In genomic region chr18:22015156-22015555, GRCh38 we compare ENCODE assay signal across 23 cellular contexts.
"Had no signal": no experiment of that assay in that cellular context is flagged by ENCODE, and none has a peak within 500 bp of the region (broad histone marks: within the 10 kb centered on the region; RNA-seq: fewer than 3 reads in every experiment).

No MANE protein-coding gene starts in this region.

- H3K27ac Mint-ChIP-seq: activated CD4-positive, alpha-beta T cell treated with anti-CD3 and anti-CD28 coated beads, Interleukin-2, amount 10 ng/mL, durations not matched to agents 24 days and 14 days; activated CD8-positive, alpha-beta T cell treated with anti-CD3 and anti-CD28 coated beads for 36 hours; activated naive CD8-positive, alpha-beta T cell treated with anti-CD3 and anti-CD28 coated beads for 36 hours; activated T-helper 17 cell treated with anti-CD3 and anti-CD28 coated beads, Interleukin-2, amount 50 U/mL, for 72 hours; memory B cell; naive B cell; neural progenitor cell; stimulated activated naive CD8-positive, alpha-beta T cell treated with anti-CD3 and anti-CD28 coated beads, Interleukin-15, Interleukin-2, amounts not matched to agents 100 ng/mL and 50 ng/mL, for 24 hours had no signal

- H3K4me3 Mint-ChIP-seq: activated CD4-positive, alpha-beta T cell treated with anti-CD3 and anti-CD28 coated beads, Interleukin-2, amount 10 ng/mL, durations not matched to agents 24 days and 14 days; activated CD8-positive, alpha-beta T cell treated with anti-CD3 and anti-CD28 coated beads for 36 hours; activated naive CD8-positive, alpha-beta T cell treated with anti-CD3 and anti-CD28 coated beads for 36 hours; activated T-helper 17 cell treated with anti-CD3 and anti-CD28 coated beads, Interleukin-2, amount 50 U/mL, for 72 hours; memory B cell; naive B cell; neural progenitor cell; stimulated activated naive CD8-positive, alpha-beta T cell treated with anti-CD3 and anti-CD28 coated beads, Interleukin-15, Interleukin-2, amounts not matched to agents 100 ng/mL and 50 ng/mL, for 24 hours had no signal

- H3K9me3 ChIP-seq: body of pancreas, psoas muscle, right lobe of liver had no signal

- H3K27me3 Mint-ChIP-seq: activated CD4-positive, alpha-beta T cell treated with anti-CD3 and anti-CD28 coated beads, Interleukin-2, amount 10 ng/mL, durations not matched to agents 24 days and 14 days; naive B cell had no signal

- H3K36me3 ChIP-seq: heart left ventricle, neural progenitor cell, right lobe of liver, tibial nerve had no signal

- H3K4me2 ChIP-seq: neural progenitor cell had no signal

- H2AFZ ChIP-seq: neural progenitor cell had no signal

- H3K27ac ChIP-seq: body of pancreas, dorsolateral prefrontal cortex, heart left ventricle, neural progenitor cell, psoas muscle, right lobe of liver, tibial nerve had no signal

- H3K36me3 Mint-ChIP-seq: activated naive CD8-positive, alpha-beta T cell treated with anti-CD3 and anti-CD28 coated beads for 36 hours had no signal

- H3K9ac ChIP-seq: neural progenitor cell had no signal

- DNase-seq: activated CD4-positive, alpha-beta T cell treated with anti-CD3 and anti-CD28 coated beads, Interleukin-2, amount 10 ng/mL, durations not matched to agents 24 days and 14 days; activated CD8-positive, alpha-beta T cell treated with anti-CD3 and anti-CD28 coated beads for 36 hours; activated naive CD4-positive, alpha-beta T cell; activated naive CD8-positive, alpha-beta T cell treated with anti-CD3 and anti-CD28 coated beads for 36 hours; activated T-cell treated with anti-CD3 and anti-CD28 coated beads, Interleukin-2, amount 50 U/mL, for 1 hour; amygdala; body of pancreas; caudate nucleus; dorsolateral prefrontal cortex; heart left ventricle; left ventricle myocardium superior; mucosa of descending colon; naive B cell; psoas muscle; right lobe of liver; small intestine; stimulated activated CD4-positive, alpha-beta T cell treated with anti-CD3 and anti-CD28 coated beads, Interleukin-15, amount 100 ng/mL, for 24 hours; stimulated activated CD4-positive, alpha-beta T cell treated with anti-CD3 and anti-CD28 coated beads, Interleukin-2, amount 100 ng/mL, for 48 hours had no signal

- H3K4me1 ChIP-seq: heart left ventricle, neural progenitor cell, psoas muscle, tibial nerve had no signal

- H3K9me3 Mint-ChIP-seq: activated CD4-positive, alpha-beta T cell treated with anti-CD3 and anti-CD28 coated beads, Interleukin-2, amount 10 ng/mL, durations not matched to agents 24 days and 14 days had no signal

- H3K27me3 ChIP-seq: body of pancreas, heart left ventricle, neural progenitor cell, right lobe of liver, tibial nerve had no signal

- H3K4me3 ChIP-seq: body of pancreas, dorsolateral prefrontal cortex, heart left ventricle, mucosa of descending colon, neural progenitor cell, psoas muscle, right lobe of liver, tibial nerve had no signal

- H3K4me1 Mint-ChIP-seq: activated CD4-positive, alpha-beta T cell treated with anti-CD3 and anti-CD28 coated beads, Interleukin-2, amount 10 ng/mL, durations not matched to agents 24 days and 14 days; activated naive CD8-positive, alpha-beta T cell treated with anti-CD3 and anti-CD28 coated beads for 36 hours; memory B cell had no signal

- ATAC-seq: activated CD8-positive, alpha-beta T cell treated with anti-CD3 and anti-CD28 coated beads for 36 hours; activated T-helper 17 cell treated with anti-CD3 and anti-CD28 coated beads, Interleukin-2, amount 50 U/mL, for 72 hours; body of pancreas; heart left ventricle; left ventricle myocardium superior; mucosa of descending colon; psoas muscle; right lobe of liver had no signal
